In the genomic region with DNA sequence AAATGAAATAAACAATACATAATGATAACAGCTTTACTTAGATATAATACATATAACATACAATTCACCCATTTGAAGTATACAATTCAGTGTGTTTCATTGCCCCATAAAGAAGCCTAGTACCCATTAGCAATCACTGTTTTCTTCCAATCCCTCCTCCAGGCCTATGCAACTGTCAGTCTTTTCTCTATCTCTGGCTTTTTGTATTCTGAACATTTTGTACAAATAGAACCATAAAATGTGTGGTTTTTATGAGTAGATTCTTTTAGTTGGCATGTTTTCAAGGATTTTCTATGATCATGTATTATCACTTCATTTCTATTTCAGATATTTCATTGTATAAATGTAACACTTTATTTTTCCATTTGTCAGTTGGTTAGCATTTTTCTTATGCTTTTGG, we compare ENCODE assay signal across 27 cellular contexts.
"Had no signal": no experiment of that assay in that cellular context is flagged by ENCODE, and none has a peak within 500 bp of the region (broad histone marks: within the 10 kb centered on the region; RNA-seq: fewer than 3 reads in every experiment).

No MANE protein-coding gene starts in this region.

- H3K4me1 ChIP-seq: colonic mucosa, esophagus muscularis mucosa, gastroesophageal sphincter, parathyroid adenoma, right lobe of liver, spleen, tibial nerve, upper lobe of left lung had no signal

- H3K27me3 Mint-ChIP-seq: dendritic cell treated with granulocyte-macrophage colony-stimulating factor and Interleukin-4, amounts not matched to agents 40 ng/mL and 50 ng/mL, for 4 days; memory B cell; progenitor cell of endocrine pancreas; stimulated activated memory B cell treated with anti-CD40 and anti-IgM and Interleukin-4, amounts not matched to agents 10 μg/mL and 1 μg/mL and 100 μg/mL, for 72 hours had no signal

- H3K27ac ChIP-seq: colonic mucosa, esophagus muscularis mucosa, foreskin keratinocyte, gastroesophageal sphincter, heart left ventricle, hepatocyte, parathyroid adenoma, right lobe of liver, skin epidermis, spleen, thoracic aorta, tibial nerve, upper lobe of left lung had no signal

- H3K4me1 Mint-ChIP-seq: memory B cell; stimulated activated memory B cell treated with anti-CD40 and anti-IgM and Interleukin-4, amounts not matched to agents 10 μg/mL and 1 μg/mL and 100 μg/mL, for 72 hours had no signal

- H3K36me3 Mint-ChIP-seq: natural killer cell had no signal

- H3K27me3 ChIP-seq: colonic mucosa, esophagus muscularis mucosa, foreskin keratinocyte, gastroesophageal sphincter, heart left ventricle, hepatocyte, right lobe of liver, spleen, tibial nerve, upper lobe of left lung had no signal

- ATAC-seq: foreskin keratinocyte; gastroesophageal sphincter; heart left ventricle; left colon; left ventricle myocardium superior; natural killer cell; right lobe of liver; stimulated activated memory B cell treated with anti-CD40 and anti-IgM and Interleukin-4, amounts not matched to agents 10 μg/mL and 1 μg/mL and 100 μg/mL, for 72 hours; stimulated activated naive CD8-positive, alpha-beta T cell treated with anti-CD3 and anti-CD28 coated beads, Interleukin-15, Interleukin-2, amounts not matched to agents 100 U/mL and 50 U/mL, for 24 hours had no signal

- H3K9me3 ChIP-seq: colonic mucosa, esophagus muscularis mucosa, gastroesophageal sphincter, heart left ventricle, right lobe of liver, spleen, thoracic aorta, tibial nerve, upper lobe of left lung had no signal

- H3K4me3 ChIP-seq: colonic mucosa, esophagus muscularis mucosa, gastroesophageal sphincter, heart left ventricle, hepatocyte, lung, right lobe of liver, skin epidermis, spleen, thoracic aorta, tibial nerve, upper lobe of left lung had no signal

- H3K9ac ChIP-seq: parathyroid adenoma had no signal

- H3K4me2 ChIP-seq: hepatocyte had no signal

- H3K9me3 Mint-ChIP-seq: dendritic cell treated with granulocyte-macrophage colony-stimulating factor and Interleukin-4, amounts not matched to agents 40 ng/mL and 50 ng/mL, for 4 days; memory B cell; natural killer cell; stimulated activated memory B cell treated with anti-CD40 and anti-IgM and Interleukin-4, amounts not matched to agents 10 μg/mL and 1 μg/mL and 100 μg/mL, for 72 hours had no signal

- H3K27ac Mint-ChIP-seq: dendritic cell treated with granulocyte-macrophage colony-stimulating factor and Interleukin-4, amounts not matched to agents 40 ng/mL and 50 ng/mL, for 4 days; memory B cell; natural killer cell; progenitor cell of endocrine pancreas; stimulated activated memory B cell treated with anti-CD40 and anti-IgM and Interleukin-4, amounts not matched to agents 10 μg/mL and 1 μg/mL and 100 μg/mL, for 72 hours had no signal

- H3K4me3 Mint-ChIP-seq: dendritic cell treated with granulocyte-macrophage colony-stimulating factor and Interleukin-4, amounts not matched to agents 40 ng/mL and 50 ng/mL, for 4 days; memory B cell; natural killer cell; stimulated activated memory B cell treated with anti-CD40 and anti-IgM and Interleukin-4, amounts not matched to agents 10 μg/mL and 1 μg/mL and 100 μg/mL, for 72 hours had no signal

- DNase-seq: cerebellar nuclear complex; colonic mucosa; effector CD8-positive, alpha-beta T cell; foreskin keratinocyte; heart left ventricle; left colon; left ventricle myocardium superior; natural killer cell; occipital lobe; right lobe of liver; spleen; stimulated activated CD4-positive, alpha-beta T cell treated with anti-CD3 and anti-CD28 coated beads, Interleukin-4, amount 100 ng/mL, for 4 hours; stimulated activated naive CD8-positive, alpha-beta T cell treated with anti-CD3 and anti-CD28 coated beads, Interleukin-15, Interleukin-2, amounts not matched to agents 100 U/mL and 50 U/mL, for 24 hours; substantia nigra; upper lobe of left lung had no signal
